Comparison of ENCODE assay signal across 8 cellular contexts in genomic region chrX:120469657-120470056, GRCh38. TPM values are rescaled to one million over a fixed set of nuclear protein-coding genes. Genes with fewer than 3 reads are reported as not detected.
DNase-seq lines count a peak whose midpoint lies in the region; ATAC-seq and TF ChIP-seq lines count a peak whose summit lies in the region.
"Not testable (repeated sequence)": the region's sequence is repeated elsewhere in the genome, so short reads cannot be mapped to it uniquely, and the experiment has no call there.

No MANE protein-coding gene starts in this region.

- POLR2A ChIA-PET in Caco-2 (lab: Charles Lee), result interaction anchor here (1.8 kb wide), 1 partner anchor 16 kb away, joined by 13 read pairs; no protein-coding TSS in a partner anchor
- POLR2A ChIA-PET in activated CD4-positive, alpha-beta memory T cell treated with anti-CD3 and anti-CD28 coated beads for 36 hours (lab: Charles Lee), result interaction anchor here (1.2 kb wide), 1 partner anchor 16 kb away, joined by 4 read pairs; no protein-coding TSS in a partner anchor

- not testable (repeated sequence) for H3K27me3 ChIP-seq in Caco-2 (replicated peaks; ENCODE audit: control insufficient read depth, insufficient read depth, low read length); GM23248 (replicated peaks; ENCODE audit: insufficient read depth); left ventricle myocardium inferior (ENCODE audit: low read depth); suprapubic skin

- H4K20me1 ChIP-seq in GM23248 (ENCODE audit: insufficient read depth), result not testable (repeated sequence)

- not testable (repeated sequence) for H3K9me2 ChIP-seq in GM23248 (ENCODE audit: insufficient read depth)

- H3K4me2 ChIP-seq in GM23248 (ENCODE audit: unreplicated experiment), result peak overlapping the region; percentile 35

- BruUV-seq in Caco-2 (replicated peaks; lab: Mats Ljungman, UMichigan), result not testable (repeated sequence)

- CTCF ChIA-PET in Caco-2 (lab: Charles Lee), result interaction anchor here (1.8 kb wide), 1 partner anchor 16 kb away, joined by 6 read pairs; no protein-coding TSS in a partner anchor
- CTCF ChIA-PET in activated CD4-positive, alpha-beta memory T cell treated with anti-CD3 and anti-CD28 coated beads for 36 hours (lab: Charles Lee), result not testable (repeated sequence)

- not testable (repeated sequence) for H3K4me3 ChIP-seq in Caco-2 (ENCODE audit: low read depth, low read length)
- H3K4me3 ChIP-seq in GM23248 (peak overlapping the region; percentile 97; the same call in 1 of the 2 replicates), left ventricle myocardium inferior (peak overlapping the region; percentile 77), suprapubic skin (peak overlapping the region; percentile 61)

- peak overlapping the region; percentile 95 for H3K4me3 Mint-ChIP-seq in Caco-2 (ENCODE audit: unreplicated experiment)
- peak overlapping the region; percentile 65 for H3K4me3 Mint-ChIP-seq in activated CD4-positive, alpha-beta memory T cell treated with anti-CD3 and anti-CD28 coated beads for 36 hours
- peak overlapping the region; percentile 97 for H3K4me3 Mint-ChIP-seq in activated naive CD8-positive, alpha-beta T cell treated with anti-CD3 and anti-CD28 coated beads, Interleukin-2, amount 50 U/mL, for 24 hours
- peak overlapping the region; percentile 60 for H3K4me3 Mint-ChIP-seq in nephron progenitor cell

- not testable (repeated sequence) for H3K27ac Mint-ChIP-seq in Caco-2 (ENCODE audit: unreplicated experiment); activated CD4-positive, alpha-beta memory T cell treated with anti-CD3 and anti-CD28 coated beads for 36 hours; activated naive CD8-positive, alpha-beta T cell treated with anti-CD3 and anti-CD28 coated beads, Interleukin-2, amount 50 U/mL, for 24 hours; nephron progenitor cell

- H3K36me3 ChIP-seq in Caco-2 (ENCODE audit: control insufficient read depth, insufficient read depth, low read length); GM23248 (ENCODE audit: low read depth); left ventricle myocardium inferior; suprapubic skin: not testable (repeated sequence)

- in situ Hi-C loops in GM23248 (cut with MboI), result not testable (repeated sequence)

- not testable (repeated sequence) for H3K9me3 ChIP-seq in Caco-2; GM23248 (ENCODE audit: low read depth); left ventricle myocardium inferior (replicated peaks); suprapubic skin

- TF ChIP-seq CTCF in Caco-2 (IDR thresholded peaks at IDR 0.05; ENCODE audit: insufficient read depth in 1 of 2, low read depth in 1 of 2, low read length in 1 of 2, severe bottlenecking in 1 of 2, unreplicated experiment in 1 of 2); left ventricle myocardium inferior (IDR thresholded peaks at IDR 0.05; ENCODE audit: borderline replicate concordance); nephron progenitor cell (IDR thresholded peaks at IDR 0.05); suprapubic skin (IDR thresholded peaks at IDR 0.05): not testable (repeated sequence)

- not testable (repeated sequence) for TF ChIP-seq POLR2A in suprapubic skin (IDR thresholded peaks at IDR 0.05)

- H3K9ac ChIP-seq in GM23248, result peak overlapping the region; percentile 100; the same call in 1 of the 2 replicates

- H3K4me1 ChIP-seq in Caco-2; GM23248 (ENCODE audit: insufficient read depth): not testable (repeated sequence)
- H3K4me1 ChIP-seq in left ventricle myocardium inferior, result peaks cover 32% of the 10 kb centered on the region
- peaks cover 17% of the 10 kb centered on the region for H3K4me1 ChIP-seq in suprapubic skin

- H2AFZ ChIP-seq in GM23248, result peak overlapping the region; percentile 65

- H3K79me2 ChIP-seq in GM23248 (ENCODE audit: insufficient read depth), result peaks cover 40% of the 10 kb centered on the region

- peak; percentile 8 for ATAC-seq in HG03196 (IDR thresholded peaks at IDR 0.05; ENCODE audit: unreplicated experiment)
- ATAC-seq in activated naive CD8-positive, alpha-beta T cell treated with anti-CD3 and anti-CD28 coated beads, Interleukin-2, amount 50 U/mL, for 24 hours, result not testable (repeated sequence)

- H3K27me3 Mint-ChIP-seq in Caco-2 (ENCODE audit: insufficient read depth, unreplicated experiment); activated CD4-positive, alpha-beta memory T cell treated with anti-CD3 and anti-CD28 coated beads for 36 hours; activated naive CD8-positive, alpha-beta T cell treated with anti-CD3 and anti-CD28 coated beads, Interleukin-2, amount 50 U/mL, for 24 hours; nephron progenitor cell (ENCODE audit: low read depth, poor library complexity): not testable (repeated sequence)

- not testable (repeated sequence) for H3K27ac ChIP-seq in GM23248, suprapubic skin
- peak overlapping the region; percentile 92 for H3K27ac ChIP-seq in left ventricle myocardium inferior (replicated peaks)

- not testable (repeated sequence) for DNase-seq in Caco-2; GM23248; activated CD4-positive, alpha-beta memory T cell treated with anti-CD3 and anti-CD28 coated beads for 36 hours; activated naive CD8-positive, alpha-beta T cell treated with anti-CD3 and anti-CD28 coated beads, Interleukin-2, amount 50 U/mL, for 24 hours; left ventricle myocardium inferior; nephron progenitor cell; suprapubic skin (ENCODE audit: low spot score in 2 of 2)

- H3K36me3 Mint-ChIP-seq in Caco-2 (ENCODE audit: insufficient read depth, unreplicated experiment), result peaks cover 10% of the 10 kb centered on the region
- not testable (repeated sequence) for H3K36me3 Mint-ChIP-seq in activated CD4-positive, alpha-beta memory T cell treated with anti-CD3 and anti-CD28 coated beads for 36 hours; activated naive CD8-positive, alpha-beta T cell treated with anti-CD3 and anti-CD28 coated beads, Interleukin-2, amount 50 U/mL, for 24 hours (ENCODE audit: low read depth); nephron progenitor cell (ENCODE audit: low read depth)

- H3K9me3 Mint-ChIP-seq in Caco-2 (ENCODE audit: unreplicated experiment); activated CD4-positive, alpha-beta memory T cell treated with anti-CD3 and anti-CD28 coated beads for 36 hours; activated naive CD8-positive, alpha-beta T cell treated with anti-CD3 and anti-CD28 coated beads, Interleukin-2, amount 50 U/mL, for 24 hours: not testable (repeated sequence)
- peaks cover 51% of the 10 kb centered on the region for H3K9me3 Mint-ChIP-seq in nephron progenitor cell

- not testable (repeated sequence) for H3F3A ChIP-seq in GM23248 (ENCODE audit: insufficient read depth)

- not testable (repeated sequence) for TF ChIP-seq EP300 in suprapubic skin (IDR thresholded peaks at IDR 0.05)

- WGBS in GM23248 (ENCODE audit: low coverage in 1 of 2, low lambda C conversion rate in 2 of 2, missing lambda C conversion rate in 2 of 2), 2 experiments, result 60 to 71% methylated on average over 4 to 5 of the region's 5 CpGs
- 65% methylated on average over 5 of the region's 5 CpGs for WGBS in suprapubic skin

- intact Hi-C loops in Caco-2 (cut with micrococcal nuclease; ENCODE audit: unreplicated experiment), result loop anchor here (1.0 to 5.0 kb wide), 3 partner anchors 16 to 217 kb away; partner anchors contain the start of gene ZBTB33
- intact Hi-C loops in activated CD4-positive, alpha-beta memory T cell treated with anti-CD3 and anti-CD28 coated beads for 36 hours (cut with micrococcal nuclease), result loop anchor here (1.0 to 10.0 kb wide), 5 partner anchors 12 to 217 kb away; partner anchors contain the start of genes ATP1B4 and ZBTB33
- intact Hi-C loops in left ventricle myocardium inferior (cut with micrococcal nuclease), result not testable (repeated sequence)

- H3K4me1 Mint-ChIP-seq in Caco-2 (ENCODE audit: low read depth, unreplicated experiment), result not testable (repeated sequence)
- peaks cover 11% of the 10 kb centered on the region for H3K4me1 Mint-ChIP-seq in activated CD4-positive, alpha-beta memory T cell treated with anti-CD3 and anti-CD28 coated beads for 36 hours (ENCODE audit: low read depth)
- H3K4me1 Mint-ChIP-seq in activated naive CD8-positive, alpha-beta T cell treated with anti-CD3 and anti-CD28 coated beads, Interleukin-2, amount 50 U/mL, for 24 hours, result peaks cover 25% of the 10 kb centered on the region
- peaks cover 15% of the 10 kb centered on the region for H3K4me1 Mint-ChIP-seq in nephron progenitor cell

RNA-seq across cellular contexts. Expression of gene LAMP2, which starts 0.6 kb away (rescaled TPM):
- total RNA-seq in Caco-2 (2022) (101 and 119 TPM in 2 replicates), left ventricle myocardium inferior (54.7 TPM), suprapubic skin (100 to 1,000 TPM; 119 to 154 (median 131) TPM)
- total RNA-seq in GM23248 (2014; rRNA removed; shearing (Covaris generic)), result 155 and 175 TPM in 2 replicates
- polyA plus RNA-seq in GM23248 (2016; fragmentation: Nextera tagmentation; extraction: Ambion mirVana), result 275 TPM in 2 replicates
- total RNA-seq in activated CD4-positive, alpha-beta memory T cell treated with anti-CD3 and anti-CD28 coated beads for 36 hours, result 10 to 100 TPM; 38.5 to 38.7 TPM
